Comparison of ENCODE assay signal across 1 cellular context in genomic region chr9:137004285-137004684, GRCh38.
A peak's percentile ranks its signal among the peaks of the same experiment; 100 is the strongest.
TF ChIP-seq lines count a peak whose summit lies in the region.

No MANE protein-coding gene starts in this region.

TF ChIP-seq in SK-N-SH, 30 proteins besides CTCF, POLR2A, EP300 and RAD21:
- peak; percentile 18; the same call in 1 of the 2 replicates for TF ChIP-seq SMC3 (IDR thresholded peaks at IDR 0.05; ENCODE audit: low read depth, low read length)
